8 cellular contexts compared by ENCODE assay signal in genomic region chrX:153600032-153600373, GRCh38. TPM values are rescaled to one million over a fixed set of nuclear protein-coding genes. Genes with fewer than 3 reads are reported as not detected.
DNase-seq lines count a peak whose midpoint lies in the region; ATAC-seq and TF ChIP-seq lines count a peak whose summit lies in the region.

No MANE protein-coding gene starts in this region.

- peak overlapping the region; percentile 68 for H3K4me3 ChIP-seq in CD8-positive, alpha-beta T cell (ENCODE audit: low read depth, low read length)
- H3K4me3 ChIP-seq in LNCaP clone FGC (ENCODE audit: low read depth, low read length) = peak overlapping the region; percentile 66
- H3K4me3 ChIP-seq in adrenal gland = peak overlapping the region in 2 of 4 donors; percentile 18 to 49

- POLR2A ChIA-PET in CD8-positive, alpha-beta T cell (lab: Charles Lee) = interaction anchor here (0.6 kb wide), 1 partner anchor 16 kb away, joined by 3 read pairs; no protein-coding TSS in a partner anchor
- POLR2A ChIA-PET in MCF 10A (lab: Yijun Ruan, JAX) = interaction anchor here (0.6 to 1.8 kb wide), 5 partner anchors 9 to 370 kb away, joined by 3 to 6 read pairs (median 3); no protein-coding TSS in a partner anchor

- no peaks in the 10 kb centered on the region for H3K36me3 ChIP-seq in CD8-positive, alpha-beta T cell (ENCODE audit: insufficient read depth, low read length)
- peaks cover 0 to 1% of the 10 kb centered on the region in 2 donors for H3K36me3 ChIP-seq in adrenal gland (replicated peaks in 1 of 2)

- H3K27ac Mint-ChIP-seq in CD8-positive, alpha-beta T cell = peak overlapping the region; percentile 24
- peak overlapping the region; percentile 14 for H3K27ac Mint-ChIP-seq in MCF 10A (ENCODE audit: low read depth, unreplicated experiment)

- peak overlapping the region; percentile 84 for H3K4me3 Mint-ChIP-seq in CD8-positive, alpha-beta T cell
- peak overlapping the region; percentile 72 for H3K4me3 Mint-ChIP-seq in MCF 10A (ENCODE audit: unreplicated experiment)

- H3K36me3 Mint-ChIP-seq in CD8-positive, alpha-beta T cell = peaks cover 11% of the 10 kb centered on the region
- H3K36me3 Mint-ChIP-seq in MCF 10A (ENCODE audit: insufficient read depth, unreplicated experiment) = peaks cover 8% of the 10 kb centered on the region

- no peak for TF ChIP-seq CTCF in CD8-positive, alpha-beta T cell (IDR thresholded peaks at IDR 0.05)
- TF ChIP-seq CTCF in LNCaP clone FGC (IDR thresholded peaks at IDR 0.05; ENCODE audit: control insufficient read depth, extremely low read depth, insufficient read depth) (no peak), MCF 10A (IDR thresholded peaks at IDR 0.05; ENCODE audit: unreplicated experiment) (no peak), adrenal gland (IDR thresholded peaks at IDR 0.05) (no peak)

- no peaks in the 10 kb centered on the region for H3K9me3 ChIP-seq in CD8-positive, alpha-beta T cell (ENCODE audit: low read length)
- no peaks in the 10 kb centered on the region for H3K9me3 ChIP-seq in adrenal gland (replicated peaks in 1 of 3)

- peaks cover 24% of the 10 kb centered on the region for H3K4me1 ChIP-seq in CD8-positive, alpha-beta T cell (ENCODE audit: insufficient read depth, low read length)
- H3K4me1 ChIP-seq in adrenal gland (replicated peaks in 1 of 2) = no peaks in the 10 kb centered on the region

- no peak overlapping the region for H3K27ac ChIP-seq in CD8-positive, alpha-beta T cell (ENCODE audit: low read depth, low read length)
- peak overlapping the region in 1 of 5 donors; percentile 70 for H3K27ac ChIP-seq in adrenal gland

- H3K27me3 ChIP-seq in CD8-positive, alpha-beta T cell (ENCODE audit: insufficient read depth, low read length) = no peaks in the 10 kb centered on the region
- no peaks in the 10 kb centered on the region for H3K27me3 ChIP-seq in adrenal gland

- H3K9me3 Mint-ChIP-seq in CD8-positive, alpha-beta T cell = no peaks in the 10 kb centered on the region
- H3K9me3 Mint-ChIP-seq in MCF 10A (ENCODE audit: unreplicated experiment) = no peaks in the 10 kb centered on the region

- BruUV-seq in MCF 10A (replicated peaks; lab: Mats Ljungman, UMichigan) = no TSS peak

- peaks cover 49% of the 10 kb centered on the region for H3K4me1 Mint-ChIP-seq in CD8-positive, alpha-beta T cell (ENCODE audit: low read depth)
- H3K4me1 Mint-ChIP-seq in MCF 10A (ENCODE audit: insufficient read depth, unreplicated experiment) = no peaks in the 10 kb centered on the region

- 25 to 67% (median 31%) methylated on average over 2 of the region's 2 CpGs; no CpG with 5 or more reads in 1 of the 4 donors for WGBS in adrenal gland, 4 donors

- no peaks in the 10 kb centered on the region for H3K27me3 Mint-ChIP-seq in CD8-positive, alpha-beta T cell (ENCODE audit: low read depth)
- no peaks in the 10 kb centered on the region for H3K27me3 Mint-ChIP-seq in MCF 10A (ENCODE audit: insufficient read depth, unreplicated experiment)

- intact Hi-C loops in CD8-positive, alpha-beta T cell (cut with DNase I, micrococcal nuclease) = no loop called here
- intact Hi-C loops in MCF 10A (cut with micrococcal nuclease) = no loop called here
- intact Hi-C loops in adrenal gland (cut with DNase I) = no loop called here

- ATAC-seq in CD8-positive, alpha-beta T cell = no peak
- ATAC-seq in HG03045 (IDR thresholded peaks at IDR 0.05; ENCODE audit: unreplicated experiment) = no peak
- ATAC-seq in HG02623 (IDR thresholded peaks at IDR 0.05; ENCODE audit: unreplicated experiment) = no peak
- ATAC-seq in GM21619 (IDR thresholded peaks at IDR 0.05; ENCODE audit: unreplicated experiment) = no peak

- DNase-seq in CD8-positive, alpha-beta T cell = peak in 1 of 7 experiments; percentile 2
- no peak for DNase-seq in LNCaP clone FGC (ENCODE audit: low read depth)
- DNase-seq in MCF 10A (ENCODE audit: unreplicated experiment) = peak; percentile 3
- peak; percentile 5 for DNase-seq in myocyte (ENCODE audit: low read depth)
- DNase-seq in adrenal gland = no peak

- no peak for TF ChIP-seq POLR2A in adrenal gland (IDR thresholded peaks at IDR 0.05)

- CTCF ChIA-PET in CD8-positive, alpha-beta T cell (lab: Charles Lee) = interaction anchor here (1.3 to 3.5 kb wide), 3 partner anchors 10 to 68 kb away, joined by 5 to 20 read pairs (median 6); no protein-coding TSS in a partner anchor
- CTCF ChIA-PET in MCF 10A (lab: Yijun Ruan, JAX) = interaction anchor here (0.6 to 2.4 kb wide), 7 partner anchors 10 to 547 kb away, joined by 3 to 16 read pairs (median 3); no protein-coding TSS in a partner anchor

RNA-seq across cellular contexts. Expression of gene CCNQ, which starts 1.1 kb away (rescaled TPM):
- 10 to 100 TPM; 12.7 to 15.5 TPM for total RNA-seq in CD8-positive, alpha-beta T cell
- total RNA-seq in MCF 10A (2022) (20.9 and 21.7 TPM in 2 replicates), myocyte (32.6 and 35.1 TPM in 2 replicates), adrenal gland (10 to 100 TPM; 13.2 to 36.7 (median 21.4) TPM)
- 25.0 TPM for polyA plus RNA-seq in myocyte (2012)
- 10 to 100 TPM; 18.7 to 48.5 (median 38.1) TPM for polyA plus RNA-seq in adrenal gland

RNA-seq across cellular contexts. Expression of gene DUSP9, which starts 47.0 kb away (rescaled TPM):
- total RNA-seq in CD8-positive, alpha-beta T cell = not detected
- total RNA-seq in MCF 10A (2022) = not detected in 2 replicates
- total RNA-seq in myocyte = not detected in 2 replicates
- not detected for polyA plus RNA-seq in myocyte (2012)
- total RNA-seq in adrenal gland = under 1 TPM in 5 of 8 donors, not detected in 3; 0.11 to 0.28 (median 0.23) TPM
- not detected for polyA plus RNA-seq in adrenal gland

Comparison
In these comparisons a context has a peak if more than half of its experiments do, and no peak if none do; other contexts are left out.
1. DNase-seq: peak in MCF 10A (single experiment) and myocyte (single experiment); none in LNCaP clone FGC (single experiment) and adrenal gland (0 of 7).